Comparison of ENCODE assay signal across 28 cellular contexts in genomic region chr5:67720162-67720772, GRCh38.
"Had no signal": no experiment of that assay in that cellular context is flagged by ENCODE, and none has a peak within 500 bp of the region (broad histone marks: within the 10 kb centered on the region; RNA-seq: fewer than 3 reads in every experiment).

No MANE protein-coding gene starts in this region.

- ATAC-seq: stimulated activated effector memory CD8-positive, alpha-beta T cell treated with anti-CD3 and anti-CD28 coated beads, Interleukin-12 subunit alpha, Interleukin-12 subunit beta, amount 100 ng/mL, for 72 hours; stimulated activated memory B cell treated with anti-CD40 and anti-IgM and Interleukin-4, amounts not matched to agents 10 μg/mL and 1 μg/mL and 100 μg/mL, for 72 hours; stimulated activated naive B cell treated with anti-CD40 and anti-IgM and Interleukin-4, amounts not matched to agents 10 μg/mL and 1 μg/mL and 100 μg/mL, for 72 hours; stimulated activated naive CD8-positive, alpha-beta T cell treated with anti-CD3 and anti-CD28 coated beads, Interleukin-15, amount 100 ng/mL, for 72 hours; stimulated activated naive CD8-positive, alpha-beta T cell treated with anti-CD3 and anti-CD28 coated beads, Interleukin-15, Interleukin-2, amounts not matched to agents 100 U/mL and 50 U/mL, for 24 hours; upper lobe of right lung had no signal

- H3K27ac Mint-ChIP-seq: stimulated activated effector memory CD8-positive, alpha-beta T cell treated with anti-CD3 and anti-CD28 coated beads, Interleukin-12 subunit alpha, Interleukin-12 subunit beta, amount 100 ng/mL, for 72 hours; stimulated activated memory B cell treated with anti-CD40 and anti-IgM and Interleukin-4, amounts not matched to agents 10 μg/mL and 1 μg/mL and 100 μg/mL, for 72 hours; stimulated activated naive B cell treated with anti-CD40 and anti-IgM and Interleukin-4, amounts not matched to agents 10 μg/mL and 1 μg/mL and 100 μg/mL, for 72 hours; stimulated activated naive CD8-positive, alpha-beta T cell treated with anti-CD3 and anti-CD28 coated beads, Interleukin-15, amount 100 ng/mL, for 72 hours; stimulated activated naive CD8-positive, alpha-beta T cell treated with anti-CD3 and anti-CD28 coated beads, Interleukin-15, Interleukin-2, amounts not matched to agents 100 ng/mL and 50 ng/mL, for 24 hours had no signal

- H3K27ac ChIP-seq: stomach, suprapubic skin, testis, thoracic aorta, thyroid gland, tibial artery, tibial nerve, transverse colon, upper lobe of left lung, upper lobe of right lung, uterus, vagina had no signal

- FAIRE-seq: urothelium cell line had no signal

- H3K4me1 Mint-ChIP-seq: stimulated activated effector memory CD8-positive, alpha-beta T cell treated with anti-CD3 and anti-CD28 coated beads, Interleukin-12 subunit alpha, Interleukin-12 subunit beta, amount 100 ng/mL, for 72 hours; stimulated activated memory B cell treated with anti-CD40 and anti-IgM and Interleukin-4, amounts not matched to agents 10 μg/mL and 1 μg/mL and 100 μg/mL, for 72 hours; stimulated activated naive B cell treated with anti-CD40 and anti-IgM and Interleukin-4, amounts not matched to agents 10 μg/mL and 1 μg/mL and 100 μg/mL, for 72 hours; stimulated activated naive CD8-positive, alpha-beta T cell treated with anti-CD3 and anti-CD28 coated beads, Interleukin-15, amount 100 ng/mL, for 72 hours had no signal

- H3K27me3 ChIP-seq: stomach, suprapubic skin, testis, thyroid gland, tibial artery, tibial nerve, transverse colon, upper lobe of left lung, upper lobe of right lung, uterus, vagina had no signal

- DNase-seq: stimulated activated CD4-positive, alpha-beta T cell treated with anti-CD3 and anti-CD28 coated beads, Interleukin-2, amount 100 ng/mL, for 48 hours; stimulated activated CD4-positive, alpha-beta T cell treated with anti-CD3 and anti-CD28 coated beads, Interleukin-4, amount 100 ng/mL, for 1 hour; stimulated activated CD4-positive, alpha-beta T cell treated with anti-CD3 and anti-CD28 coated beads, Interleukin-4, amount 100 ng/mL, for 24 hours; stimulated activated CD4-positive, alpha-beta T cell treated with anti-CD3 and anti-CD28 coated beads, Interleukin-4, amount 100 ng/mL, for 4 hours; stimulated activated CD8-positive, alpha-beta memory T cell treated with anti-CD3 and anti-CD28 coated beads, Interleukin-4, amount 100 ng/mL, for 48 hours; stimulated activated naive B cell treated with anti-CD40 and anti-IgM and Interleukin-4, amounts not matched to agents 10 μg/mL and 1 μg/mL and 100 μg/mL, for 72 hours; stimulated activated naive CD4-positive, alpha-beta T cell; stimulated activated naive CD4-positive, alpha-beta T cell treated with Interleukin-2 at 50 U/mL for 16 hours; stimulated activated naive CD8-positive, alpha-beta T cell treated with anti-CD3 and anti-CD28 coated beads, Interleukin-15, amount 100 ng/mL, for 72 hours; stimulated activated naive CD8-positive, alpha-beta T cell treated with anti-CD3 and anti-CD28 coated beads, Interleukin-15, Interleukin-2, amounts not matched to agents 100 U/mL and 50 U/mL, for 24 hours; stomach; substantia nigra; testis; thyroid gland; tibial artery; transverse colon; trophoblast cell; upper lobe of right lung; uterus had no signal

- H3K4me3 Mint-ChIP-seq: stimulated activated effector memory CD8-positive, alpha-beta T cell treated with anti-CD3 and anti-CD28 coated beads, Interleukin-12 subunit alpha, Interleukin-12 subunit beta, amount 100 ng/mL, for 72 hours; stimulated activated memory B cell treated with anti-CD40 and anti-IgM and Interleukin-4, amounts not matched to agents 10 μg/mL and 1 μg/mL and 100 μg/mL, for 72 hours; stimulated activated naive B cell treated with anti-CD40 and anti-IgM and Interleukin-4, amounts not matched to agents 10 μg/mL and 1 μg/mL and 100 μg/mL, for 72 hours; stimulated activated naive CD8-positive, alpha-beta T cell treated with anti-CD3 and anti-CD28 coated beads, Interleukin-15, amount 100 ng/mL, for 72 hours; stimulated activated naive CD8-positive, alpha-beta T cell treated with anti-CD3 and anti-CD28 coated beads, Interleukin-15, Interleukin-2, amounts not matched to agents 100 ng/mL and 50 ng/mL, for 24 hours had no signal

- H3K27me3 Mint-ChIP-seq: stimulated activated memory B cell treated with anti-CD40 and anti-IgM and Interleukin-4, amounts not matched to agents 10 μg/mL and 1 μg/mL and 100 μg/mL, for 72 hours; stimulated activated naive CD8-positive, alpha-beta T cell treated with anti-CD3 and anti-CD28 coated beads, Interleukin-15, amount 100 ng/mL, for 72 hours; stimulated activated naive CD8-positive, alpha-beta T cell treated with anti-CD3 and anti-CD28 coated beads, Interleukin-15, Interleukin-2, amounts not matched to agents 100 ng/mL and 50 ng/mL, for 24 hours had no signal

- H3K9me3 Mint-ChIP-seq: stimulated activated effector memory CD8-positive, alpha-beta T cell treated with anti-CD3 and anti-CD28 coated beads, Interleukin-12 subunit alpha, Interleukin-12 subunit beta, amount 100 ng/mL, for 72 hours; stimulated activated memory B cell treated with anti-CD40 and anti-IgM and Interleukin-4, amounts not matched to agents 10 μg/mL and 1 μg/mL and 100 μg/mL, for 72 hours; stimulated activated naive B cell treated with anti-CD40 and anti-IgM and Interleukin-4, amounts not matched to agents 10 μg/mL and 1 μg/mL and 100 μg/mL, for 72 hours; stimulated activated naive CD8-positive, alpha-beta T cell treated with anti-CD3 and anti-CD28 coated beads, Interleukin-15, amount 100 ng/mL, for 72 hours; stimulated activated naive CD8-positive, alpha-beta T cell treated with anti-CD3 and anti-CD28 coated beads, Interleukin-15, Interleukin-2, amounts not matched to agents 100 ng/mL and 50 ng/mL, for 24 hours had no signal

- H3K36me3 Mint-ChIP-seq: stimulated activated effector memory CD8-positive, alpha-beta T cell treated with anti-CD3 and anti-CD28 coated beads, Interleukin-12 subunit alpha, Interleukin-12 subunit beta, amount 100 ng/mL, for 72 hours; stimulated activated memory B cell treated with anti-CD40 and anti-IgM and Interleukin-4, amounts not matched to agents 10 μg/mL and 1 μg/mL and 100 μg/mL, for 72 hours; stimulated activated naive B cell treated with anti-CD40 and anti-IgM and Interleukin-4, amounts not matched to agents 10 μg/mL and 1 μg/mL and 100 μg/mL, for 72 hours had no signal

- H3K9me3 ChIP-seq: stomach, suprapubic skin, testis, thoracic aorta, thyroid gland, tibial artery, tibial nerve, transverse colon, upper lobe of left lung, upper lobe of right lung, uterus, vagina had no signal

- H3K36me3 ChIP-seq: stomach, suprapubic skin, thoracic aorta, thyroid gland, tibial artery, tibial nerve, transverse colon, upper lobe of left lung, upper lobe of right lung, uterus, vagina had no signal

- H3K4me1 ChIP-seq: suprapubic skin, testis, upper lobe of right lung, uterus had no signal

- H3K4me3 ChIP-seq: stomach, suprapubic skin, thoracic aorta, thyroid gland, tibial artery, tibial nerve, transverse colon, upper lobe of left lung, upper lobe of right lung, uterus, vagina had no signal
